ENCODE assay signal across 8 cellular contexts in the genomic region with DNA sequence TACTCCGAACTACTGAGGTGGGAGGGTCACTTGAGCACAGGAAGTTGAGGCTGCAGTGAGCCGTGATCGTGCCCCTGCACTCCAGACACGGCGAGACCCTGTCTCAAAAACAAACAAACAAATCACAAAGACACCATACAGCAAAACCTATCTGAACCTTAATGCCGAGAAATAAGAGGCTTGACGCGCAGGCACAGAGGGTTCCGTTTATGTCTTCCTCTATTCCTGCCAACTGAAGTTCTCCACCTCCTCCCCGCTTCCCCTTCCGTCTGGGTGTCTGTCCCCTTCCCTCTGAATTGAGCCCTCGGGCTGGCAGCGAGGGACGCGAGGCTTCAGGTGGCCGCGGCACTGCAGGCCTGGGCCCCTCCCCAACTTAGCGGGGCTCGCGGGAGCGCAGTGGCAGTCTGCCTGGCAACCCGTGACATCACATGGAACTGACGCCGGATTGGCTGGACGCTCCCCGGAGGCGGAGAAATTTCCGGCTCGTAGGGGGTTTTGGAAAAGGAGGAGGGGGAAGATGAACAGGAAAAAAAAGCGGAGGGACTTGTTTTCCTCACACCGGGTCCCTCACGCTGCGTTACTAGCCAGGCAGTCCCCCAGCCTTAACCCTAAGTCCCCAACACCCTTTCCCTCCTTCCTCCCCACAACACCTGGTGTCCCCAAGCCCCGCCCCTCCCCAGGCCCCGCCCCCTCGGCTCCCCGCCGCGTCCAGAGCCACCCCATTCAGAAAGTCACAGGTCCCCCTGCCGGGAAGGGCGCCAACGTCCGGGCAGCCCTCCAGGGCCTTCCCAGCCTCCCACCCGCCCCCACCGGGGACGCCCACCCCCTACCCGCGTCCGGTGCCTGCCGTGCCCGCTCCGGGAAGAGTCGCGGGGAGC. TPM values are rescaled to one million over a fixed set of nuclear protein-coding genes. Genes with fewer than 3 reads are reported as not detected.
A peak's percentile ranks its signal among the peaks of the same experiment; 100 is the strongest.
DNase-seq lines count a peak whose midpoint lies in the region; ATAC-seq and TF ChIP-seq lines count a peak whose summit lies in the region.

No MANE protein-coding gene starts in this region.

- peaks cover 9% of the 10 kb centered on the region for H3K4me1 ChIP-seq in CD8-positive, alpha-beta T cell (ENCODE audit: insufficient read depth, low read length)
- H3K4me1 ChIP-seq in NT2/D1 (ENCODE audit: insufficient read depth, insufficient read length) = peaks cover 7% of the 10 kb centered on the region
- H3K4me1 ChIP-seq in mucosa of descending colon (ENCODE audit: low read depth) = peaks cover 4% of the 10 kb centered on the region

- H3K4me3 ChIP-seq in CD8-positive, alpha-beta T cell (ENCODE audit: low read depth, low read length) = peak overlapping the region; percentile 65
- H3K4me3 ChIP-seq in NT2/D1 (ENCODE audit: insufficient read length, low read depth) (peak overlapping the region; percentile 47), mucosa of descending colon (peak overlapping the region; percentile 9)

- H3K4me1 Mint-ChIP-seq in CD8-positive, alpha-beta T cell (ENCODE audit: low read depth) = peaks cover 17% of the 10 kb centered on the region

- H3K4me3 Mint-ChIP-seq in CD8-positive, alpha-beta T cell = peak overlapping the region; percentile 88

- no peak for TF ChIP-seq POLR2A in erythroblast (IDR thresholded peaks at IDR 0.05; ENCODE audit: low read length)

- no peaks in the 10 kb centered on the region for H3K9me3 Mint-ChIP-seq in CD8-positive, alpha-beta T cell

- H3K9ac ChIP-seq in NT2/D1 (ENCODE audit: insufficient read length, low read depth) = peak overlapping the region; percentile 74

- TF ChIP-seq CTCF in CD8-positive, alpha-beta T cell (IDR thresholded peaks at IDR 0.05) = no peak
- TF ChIP-seq CTCF in mucosa of descending colon (IDR thresholded peaks at IDR 0.05) = no peak

- no peaks in the 10 kb centered on the region for H3K36me3 ChIP-seq in CD8-positive, alpha-beta T cell (ENCODE audit: insufficient read depth, low read length)
- no peaks in the 10 kb centered on the region for H3K36me3 ChIP-seq in NT2/D1 (ENCODE audit: insufficient read depth, insufficient read length, low read length)
- no peaks in the 10 kb centered on the region for H3K36me3 ChIP-seq in mucosa of descending colon (ENCODE audit: low read depth)

- POLR2A ChIA-PET in CD8-positive, alpha-beta T cell (lab: Charles Lee) = no interaction called here

- H3K27ac ChIP-seq in CD8-positive, alpha-beta T cell (ENCODE audit: low read depth, low read length) = peak overlapping the region; percentile 48

- peak; percentile 73 to 94 (median 85) for DNase-seq in CD8-positive, alpha-beta T cell
- DNase-seq in HT1080 (ENCODE audit: low read depth) (peak; percentile 53), NT2/D1 (ENCODE audit: low read depth, low spot score) (peak; percentile 56), activated T-cell treated with anti-CD3 and anti-CD28 coated beads for 1 hour (ENCODE audit: low read depth) (peak; percentile 76), erythroblast (lab: John Stamatoyannopoulos, UW) (peak; percentile 74 to 89), mucosa of descending colon (peak; percentile 87 to 90 (median 87))
- peak; percentile 79 to 84 for DNase-seq in stimulated activated CD8-positive, alpha-beta memory T cell treated with anti-CD3 and anti-CD28 coated beads, Interleukin-2, amount 100 ng/mL, for 1 hour (ENCODE audit: low read depth in 2 of 2)

- intact Hi-C loops in CD8-positive, alpha-beta T cell (cut with DNase I, micrococcal nuclease) = loop anchor here (1.0 to 2.0 kb wide), 6 partner anchors 45 to 373 kb away; a partner anchor contains a TSS
- intact Hi-C loops in mucosa of descending colon (cut with DNase I, micrococcal nuclease) = no loop called here

- H3K27me3 ChIP-seq in CD8-positive, alpha-beta T cell (ENCODE audit: insufficient read depth, low read length) = peaks cover 4% of the 10 kb centered on the region
- H3K27me3 ChIP-seq in NT2/D1 (ENCODE audit: insufficient read depth, insufficient read length) = no peaks in the 10 kb centered on the region

- H3K36me3 Mint-ChIP-seq in CD8-positive, alpha-beta T cell = no peaks in the 10 kb centered on the region

- H3K27me3 Mint-ChIP-seq in CD8-positive, alpha-beta T cell (ENCODE audit: low read depth) = peaks cover 21% of the 10 kb centered on the region

- CTCF ChIA-PET in CD8-positive, alpha-beta T cell (lab: Charles Lee) = interaction anchor here (1.0 kb wide), 1 partner anchor 74 kb away, joined by 6 read pairs; no protein-coding TSS in a partner anchor

- no peaks in the 10 kb centered on the region for H3K9me3 ChIP-seq in CD8-positive, alpha-beta T cell (ENCODE audit: low read length)
- H3K9me3 ChIP-seq in NT2/D1 (ENCODE audit: insufficient read depth, low read length) = no peaks in the 10 kb centered on the region
- H3K9me3 ChIP-seq in mucosa of descending colon = no peaks in the 10 kb centered on the region

- ATAC-seq in CD8-positive, alpha-beta T cell = peak; percentile 94
- ATAC-seq in GM21360 (IDR thresholded peaks at IDR 0.05; ENCODE audit: unreplicated experiment) (peak; percentile 63), mucosa of descending colon (peak; percentile 88)

- H3K27ac Mint-ChIP-seq in CD8-positive, alpha-beta T cell = peak overlapping the region; percentile 78

RNA-seq across cellular contexts. Expression of a gene that starts 1.1 kb away (rescaled TPM):
- total RNA-seq in CD8-positive, alpha-beta T cell = under 1 TPM; 0.08 to 0.39 TPM
- 0.07 TPM in 1 of 2 replicates, not detected in the other for total RNA-seq in HT1080 (2014; rRNA removed; shearing (Covaris generic))
- polyA plus RNA-seq in HT1080 (2015; cell fraction: cytosol; rRNA removed) = not detected in 2 replicates
- not detected in 2 replicates for polyA plus RNA-seq in HT1080 (2015; cell fraction: nucleus; rRNA removed)
- under 1 TPM in 2 of 3 donors, not detected in 1; 0.10 to 0.14 TPM for total RNA-seq in mucosa of descending colon

RNA-seq across cellular contexts. Expression of a gene that starts 12.8 kb away (rescaled TPM):
- total RNA-seq in CD8-positive, alpha-beta T cell = 1 to 10 TPM in 1 of 2 experiments, under 1 TPM in 1; 0.81 to 1.2 TPM
- 0.43 TPM in 1 of 2 replicates, not detected in the other for total RNA-seq in HT1080 (2014; rRNA removed; shearing (Covaris generic))
- polyA plus RNA-seq in HT1080 (2015; cell fraction: cytosol; rRNA removed) = not detected in 2 replicates
- polyA plus RNA-seq in HT1080 (2015; cell fraction: nucleus; rRNA removed) = 0.12 and 0.23 TPM in 2 replicates
- 10 to 100 TPM; 21.5 to 83.1 (median 61.6) TPM for total RNA-seq in mucosa of descending colon

RNA-seq across cellular contexts. Expression of a gene that starts 44.7 kb away (rescaled TPM):
- total RNA-seq in CD8-positive, alpha-beta T cell = 100 to 1,000 TPM in 1 of 2 experiments, 10 to 100 TPM in 1; 96.7 to 104 TPM
- 101 and 102 TPM in 2 replicates for total RNA-seq in HT1080 (2014; rRNA removed; shearing (Covaris generic))
- polyA plus RNA-seq in HT1080 (2015; cell fraction: cytosol; rRNA removed) = 117 and 147 TPM in 2 replicates
- polyA plus RNA-seq in HT1080 (2015; cell fraction: nucleus; rRNA removed) = 82.9 and 92.3 TPM in 2 replicates
- 100 to 1,000 TPM in 2 of 3 donors, 10 to 100 TPM in 1; 79.6 to 121 (median 108) TPM for total RNA-seq in mucosa of descending colon

RNA-seq across cellular contexts. Expression of a gene that starts 45.1 kb away (rescaled TPM):
- under 1 TPM in 1 of 2 experiments, not detected in 1; 0.33 TPM for total RNA-seq in CD8-positive, alpha-beta T cell
- 0.17 and 0.37 TPM in 2 replicates for total RNA-seq in HT1080 (2014; rRNA removed; shearing (Covaris generic))
- 1.2 and 1.5 TPM in 2 replicates for polyA plus RNA-seq in HT1080 (2015; cell fraction: cytosol; rRNA removed)
- polyA plus RNA-seq in HT1080 (2015; cell fraction: nucleus; rRNA removed) = 0.20 and 0.65 TPM in 2 replicates
- 1 to 10 TPM; 1.7 to 3.0 (median 2.6) TPM for total RNA-seq in mucosa of descending colon

RNA-seq across cellular contexts. Expression of a gene that starts 47.4 kb away (rescaled TPM):
- total RNA-seq in CD8-positive, alpha-beta T cell = 10 to 100 TPM; 19.4 to 21.8 TPM
- total RNA-seq in HT1080 (2014; rRNA removed; shearing (Covaris generic)) = 173 and 185 TPM in 2 replicates
- 40.3 and 49.8 TPM in 2 replicates for polyA plus RNA-seq in HT1080 (2015; cell fraction: cytosol; rRNA removed)
- 118 and 132 TPM in 2 replicates for polyA plus RNA-seq in HT1080 (2015; cell fraction: nucleus; rRNA removed)
- total RNA-seq in mucosa of descending colon = 10 to 100 TPM; 20.8 to 27.9 (median 22.9) TPM

Comparison
In these comparisons a context has a peak if more than half of its experiments do, and no peak if none do; other contexts are left out.
1. Peak in every context shown above with its lines: DNase-seq, ATAC-seq, H3K4me3 ChIP-seq and H3K27ac ChIP-seq.
2. H3K4me3 ChIP-seq: peak in every context shown above with its lines; median percentile 65 in CD8-positive, alpha-beta T cell; 47 in NT2/D1; 9 in mucosa of descending colon.
3. RNA of a gene that starts 12.8 kb away (total RNA-seq): 21.5 to 83.1 TPM in mucosa of descending colon; 0.81 to 1.2 TPM in CD8-positive, alpha-beta T cell and 0.43 TPM in HT1080; every median in the first group is over 4 times any median in the second.
4. intact Hi-C loops: an anchor here in CD8-positive, alpha-beta T cell (1.0 to 2.0 kb wide); none called in mucosa of descending colon.